ENCODE assay signal across 1 cellular context in the genomic region with DNA sequence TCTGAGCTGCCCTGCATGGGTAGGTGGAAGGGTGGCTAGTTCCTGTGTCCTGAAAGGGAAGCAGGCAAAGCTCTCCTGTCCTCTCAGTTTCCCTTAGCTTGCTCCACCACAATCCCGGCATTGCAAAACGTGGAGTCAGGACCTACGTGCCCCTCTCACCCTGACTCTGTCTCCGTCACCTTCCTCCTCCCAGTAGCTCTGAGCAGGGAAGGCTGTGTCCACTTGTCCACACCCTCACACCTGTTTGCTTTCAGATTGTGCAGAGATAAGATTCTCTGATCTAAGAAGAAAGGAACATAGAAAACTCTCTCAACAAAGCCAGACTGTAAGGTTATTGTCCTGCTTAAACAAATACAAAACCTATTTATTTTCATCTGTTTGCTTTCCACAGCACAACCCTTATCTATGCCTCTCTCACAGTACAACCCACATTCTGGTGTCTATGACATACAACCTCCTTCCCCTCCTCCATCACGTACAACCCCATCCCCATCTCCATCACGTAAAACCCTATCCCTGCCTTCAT.
TF ChIP-seq lines count a peak whose summit lies in the region.

No MANE protein-coding gene starts in this region.

TF ChIP-seq in HepG2, 621 proteins besides CTCF, POLR2A, EP300 and RAD21 (continued from another document and continues in another):
- TF ChIP-seq, protein P1, sequence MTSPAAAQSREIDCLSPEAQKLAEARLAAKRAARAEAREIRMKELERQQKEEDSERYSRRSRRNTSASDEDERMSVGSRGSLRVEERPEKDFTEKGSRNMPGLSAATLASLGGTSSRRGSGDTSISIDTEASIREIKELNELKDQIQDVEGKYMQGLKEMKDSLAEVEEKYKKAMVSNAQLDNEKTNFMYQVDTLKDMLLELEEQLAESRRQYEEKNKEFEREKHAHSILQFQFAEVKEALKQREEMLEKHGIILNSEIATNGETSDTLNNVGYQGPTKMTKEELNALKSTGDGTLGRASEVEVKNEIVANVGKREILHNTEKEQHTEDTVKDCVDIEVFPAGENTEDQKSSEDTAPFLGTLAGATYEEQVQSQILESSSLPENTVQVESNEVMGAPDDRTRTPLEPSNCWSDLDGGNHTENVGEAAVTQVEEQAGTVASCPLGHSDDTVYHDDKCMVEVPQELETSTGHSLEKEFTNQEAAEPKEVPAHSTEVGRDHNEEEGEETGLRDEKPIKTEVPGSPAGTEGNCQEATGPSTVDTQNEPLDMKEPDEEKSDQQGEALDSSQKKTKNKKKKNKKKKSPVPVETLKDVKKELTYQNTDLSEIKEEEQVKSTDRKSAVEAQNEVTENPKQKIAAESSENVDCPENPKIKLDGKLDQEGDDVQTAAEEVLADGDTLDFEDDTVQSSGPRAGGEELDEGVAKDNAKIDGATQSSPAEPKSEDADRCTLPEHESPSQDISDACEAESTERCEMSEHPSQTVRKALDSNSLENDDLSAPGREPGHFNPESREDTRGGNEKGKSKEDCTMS (CRISPR knock-in tag; conservative IDR thresholded peaks at IDR 0.05) = no peak
- TF ChIP-seq, protein P2, sequence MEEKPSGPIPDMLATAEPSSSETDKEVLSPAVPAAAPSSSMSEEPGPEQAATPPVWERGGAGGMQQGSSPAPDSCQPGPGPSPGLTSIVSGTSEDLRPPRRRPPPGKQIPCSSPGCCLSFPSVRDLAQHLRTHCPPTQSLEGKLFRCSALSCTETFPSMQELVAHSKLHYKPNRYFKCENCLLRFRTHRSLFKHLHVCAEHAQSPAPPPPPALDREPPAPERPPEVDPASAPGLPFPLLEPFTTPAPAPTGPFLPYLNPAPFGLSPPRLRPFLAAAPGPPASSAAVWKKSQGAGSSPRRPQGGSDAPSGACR (CRISPR knock-in tag; IDR thresholded peaks at IDR 0.05) = 0 out of 2 replicates have a peak, but pooled peaks have one; percentile 24
- no peak for TF ChIP-seq ZNF562 (CRISPR knock-in tag; IDR thresholded peaks at IDR 0.05; ENCODE audit: borderline replicate concordance)
- TF ChIP-seq, protein P3, sequence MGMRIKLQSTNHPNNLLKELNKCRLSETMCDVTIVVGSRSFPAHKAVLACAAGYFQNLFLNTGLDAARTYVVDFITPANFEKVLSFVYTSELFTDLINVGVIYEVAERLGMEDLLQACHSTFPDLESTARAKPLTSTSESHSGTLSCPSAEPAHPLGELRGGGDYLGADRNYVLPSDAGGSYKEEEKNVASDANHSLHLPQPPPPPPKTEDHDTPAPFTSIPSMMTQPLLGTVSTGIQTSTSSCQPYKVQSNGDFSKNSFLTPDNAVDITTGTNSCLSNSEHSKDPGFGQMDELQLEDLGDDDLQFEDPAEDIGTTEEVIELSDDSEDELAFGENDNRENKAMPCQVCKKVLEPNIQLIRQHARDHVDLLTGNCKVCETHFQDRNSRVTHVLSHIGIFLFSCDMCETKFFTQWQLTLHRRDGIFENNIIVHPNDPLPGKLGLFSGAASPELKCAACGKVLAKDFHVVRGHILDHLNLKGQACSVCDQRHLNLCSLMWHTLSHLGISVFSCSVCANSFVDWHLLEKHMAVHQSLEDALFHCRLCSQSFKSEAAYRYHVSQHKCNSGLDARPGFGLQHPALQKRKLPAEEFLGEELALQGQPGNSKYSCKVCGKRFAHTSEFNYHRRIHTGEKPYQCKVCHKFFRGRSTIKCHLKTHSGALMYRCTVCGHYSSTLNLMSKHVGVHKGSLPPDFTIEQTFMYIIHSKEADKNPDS (CRISPR knock-in tag; IDR thresholded peaks at IDR 0.05) = no peak
- peak; percentile 80 for TF ChIP-seq ZBTB20 (CRISPR knock-in tag; IDR thresholded peaks at IDR 0.05; ENCODE audit: borderline replicate concordance, low read depth)
- TF ChIP-seq ZNF567 (CRISPR knock-in tag; IDR thresholded peaks at IDR 0.05; ENCODE audit: borderline replicate concordance) = no peak
- no peak for TF ChIP-seq ZNF446 (CRISPR knock-in tag; IDR thresholded peaks at IDR 0.05)
- TF ChIP-seq, protein P4, sequence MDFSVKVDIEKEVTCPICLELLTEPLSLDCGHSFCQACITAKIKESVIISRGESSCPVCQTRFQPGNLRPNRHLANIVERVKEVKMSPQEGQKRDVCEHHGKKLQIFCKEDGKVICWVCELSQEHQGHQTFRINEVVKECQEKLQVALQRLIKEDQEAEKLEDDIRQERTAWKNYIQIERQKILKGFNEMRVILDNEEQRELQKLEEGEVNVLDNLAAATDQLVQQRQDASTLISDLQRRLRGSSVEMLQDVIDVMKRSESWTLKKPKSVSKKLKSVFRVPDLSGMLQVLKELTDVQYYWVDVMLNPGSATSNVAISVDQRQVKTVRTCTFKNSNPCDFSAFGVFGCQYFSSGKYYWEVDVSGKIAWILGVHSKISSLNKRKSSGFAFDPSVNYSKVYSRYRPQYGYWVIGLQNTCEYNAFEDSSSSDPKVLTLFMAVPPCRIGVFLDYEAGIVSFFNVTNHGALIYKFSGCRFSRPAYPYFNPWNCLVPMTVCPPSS (IDR thresholded peaks at IDR 0.05) = no peak
- TF ChIP-seq ZNF720 (CRISPR knock-in tag; IDR thresholded peaks at IDR 0.05) = no peak
- TF ChIP-seq ZNF235 (CRISPR knock-in tag; IDR thresholded peaks at IDR 0.05; ENCODE audit: borderline replicate concordance) = no peak
- TF ChIP-seq ZNF251 (CRISPR knock-in tag; IDR thresholded peaks at IDR 0.05) = no peak
- TF ChIP-seq, protein P5, sequence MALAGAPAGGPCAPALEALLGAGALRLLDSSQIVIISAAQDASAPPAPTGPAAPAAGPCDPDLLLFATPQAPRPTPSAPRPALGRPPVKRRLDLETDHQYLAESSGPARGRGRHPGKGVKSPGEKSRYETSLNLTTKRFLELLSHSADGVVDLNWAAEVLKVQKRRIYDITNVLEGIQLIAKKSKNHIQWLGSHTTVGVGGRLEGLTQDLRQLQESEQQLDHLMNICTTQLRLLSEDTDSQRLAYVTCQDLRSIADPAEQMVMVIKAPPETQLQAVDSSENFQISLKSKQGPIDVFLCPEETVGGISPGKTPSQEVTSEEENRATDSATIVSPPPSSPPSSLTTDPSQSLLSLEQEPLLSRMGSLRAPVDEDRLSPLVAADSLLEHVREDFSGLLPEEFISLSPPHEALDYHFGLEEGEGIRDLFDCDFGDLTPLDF (CRISPR knock-in tag; IDR thresholded peaks at IDR 0.05) = no peak
- no peak; the same call in 1 of the 2 replicates for TF ChIP-seq TOE1 (CRISPR knock-in tag; IDR thresholded peaks at IDR 0.05)
- no peak for TF ChIP-seq ZNF282 (IDR thresholded peaks at IDR 0.05; ENCODE audit: partially characterized antibody)
- no peak for TF ChIP-seq ZNF3 (CRISPR knock-in tag; IDR thresholded peaks at IDR 0.05)
- TF ChIP-seq ZNF713 (CRISPR knock-in tag; IDR thresholded peaks at IDR 0.05) = no peak
- 0 out of 2 replicates have a peak, but pooled peaks have one; percentile 61 for TF ChIP-seq ZNF747 (CRISPR knock-in tag; IDR thresholded peaks at IDR 0.05; ENCODE audit: borderline replicate concordance)
- no peak for TF ChIP-seq ZNF891 (CRISPR knock-in tag; IDR thresholded peaks at IDR 0.05)
- TF ChIP-seq MXD4 (CRISPR knock-in tag; IDR thresholded peaks at IDR 0.05) = 0 out of 2 replicates have a peak, but pooled peaks have one; percentile 30
- TF ChIP-seq CC2D1A (CRISPR knock-in tag; IDR thresholded peaks at IDR 0.05) = no peak
- no peak for TF ChIP-seq RORA (CRISPR knock-in tag; IDR thresholded peaks at IDR 0.05)
- TF ChIP-seq, protein P6, sequence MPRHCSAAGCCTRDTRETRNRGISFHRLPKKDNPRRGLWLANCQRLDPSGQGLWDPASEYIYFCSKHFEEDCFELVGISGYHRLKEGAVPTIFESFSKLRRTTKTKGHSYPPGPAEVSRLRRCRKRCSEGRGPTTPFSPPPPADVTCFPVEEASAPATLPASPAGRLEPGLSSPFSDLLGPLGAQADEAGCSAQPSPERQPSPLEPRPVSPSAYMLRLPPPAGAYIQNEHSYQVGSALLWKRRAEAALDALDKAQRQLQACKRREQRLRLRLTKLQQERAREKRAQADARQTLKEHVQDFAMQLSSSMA (CRISPR knock-in tag; IDR thresholded peaks at IDR 0.05) = no peak
- TF ChIP-seq, protein P7, sequence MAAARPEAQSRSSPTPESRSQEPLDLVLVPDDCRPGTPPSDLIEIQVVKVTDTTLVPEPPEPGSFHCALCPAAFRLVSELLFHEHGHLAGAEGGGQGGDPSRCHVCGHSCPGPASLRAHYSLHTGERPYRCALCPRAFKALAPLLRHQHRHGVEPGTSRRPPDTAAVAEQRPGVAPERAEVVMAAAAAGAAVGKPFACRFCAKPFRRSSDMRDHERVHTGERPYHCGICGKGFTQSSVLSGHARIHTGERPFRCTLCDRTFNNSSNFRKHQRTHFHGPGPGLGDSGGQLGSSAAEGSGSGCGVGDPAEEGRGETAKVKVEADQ (CRISPR knock-in tag; IDR thresholded peaks at IDR 0.05; ENCODE audit: borderline replicate concordance) = peak; percentile 39; the same call in 1 of the 2 replicates
- TF ChIP-seq SOX5 (CRISPR knock-in tag; IDR thresholded peaks at IDR 0.05; ENCODE audit: borderline replicate concordance) = peak; percentile 100
- TF ChIP-seq POLR2G (IDR thresholded peaks at IDR 0.05; ENCODE audit: low read depth, low read length) = peak; percentile 40; the same call in 1 of the 2 replicates
- TF ChIP-seq ZNF761 (CRISPR knock-in tag; conservative IDR thresholded peaks at IDR 0.05) = no peak
- TF ChIP-seq THAP11 (CRISPR knock-in tag; IDR thresholded peaks at IDR 0.05) = peak; percentile 78
- TF ChIP-seq, protein P8, sequence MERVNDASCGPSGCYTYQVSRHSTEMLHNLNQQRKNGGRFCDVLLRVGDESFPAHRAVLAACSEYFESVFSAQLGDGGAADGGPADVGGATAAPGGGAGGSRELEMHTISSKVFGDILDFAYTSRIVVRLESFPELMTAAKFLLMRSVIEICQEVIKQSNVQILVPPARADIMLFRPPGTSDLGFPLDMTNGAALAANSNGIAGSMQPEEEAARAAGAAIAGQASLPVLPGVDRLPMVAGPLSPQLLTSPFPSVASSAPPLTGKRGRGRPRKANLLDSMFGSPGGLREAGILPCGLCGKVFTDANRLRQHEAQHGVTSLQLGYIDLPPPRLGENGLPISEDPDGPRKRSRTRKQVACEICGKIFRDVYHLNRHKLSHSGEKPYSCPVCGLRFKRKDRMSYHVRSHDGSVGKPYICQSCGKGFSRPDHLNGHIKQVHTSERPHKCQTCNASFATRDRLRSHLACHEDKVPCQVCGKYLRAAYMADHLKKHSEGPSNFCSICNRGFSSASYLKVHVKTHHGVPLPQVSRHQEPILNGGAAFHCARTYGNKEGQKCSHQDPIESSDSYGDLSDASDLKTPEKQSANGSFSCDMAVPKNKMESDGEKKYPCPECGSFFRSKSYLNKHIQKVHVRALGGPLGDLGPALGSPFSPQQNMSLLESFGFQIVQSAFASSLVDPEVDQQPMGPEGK (CRISPR knock-in tag; IDR thresholded peaks at IDR 0.05) = peak; percentile 55; the same call in 1 of the 2 replicates
- TF ChIP-seq MIXL1 (CRISPR knock-in tag; IDR thresholded peaks at IDR 0.05) = peak; percentile 90
- peak; percentile 28; the same call in 1 of the 2 replicates for TF ChIP-seq ARNTL (CRISPR knock-in tag; IDR thresholded peaks at IDR 0.05)
- no peak for TF ChIP-seq ZMAT3 (CRISPR knock-in tag; conservative IDR thresholded peaks at IDR 0.05)
- TF ChIP-seq ARNT2 (CRISPR knock-in tag; IDR thresholded peaks at IDR 0.05; ENCODE audit: low read depth) = peak; percentile 83; the same call in 1 of the 2 replicates
- no peak for TF ChIP-seq SMAD1 (CRISPR knock-in tag; IDR thresholded peaks at IDR 0.05; ENCODE audit: borderline replicate concordance, low read depth)
- no peak for TF ChIP-seq TOPORS (CRISPR knock-in tag; IDR thresholded peaks at IDR 0.05)
- TF ChIP-seq SUZ12 (IDR thresholded peaks at IDR 0.05; ENCODE audit: low read depth, low read length) = no peak
- no peak for TF ChIP-seq TMF1 (CRISPR knock-in tag; IDR thresholded peaks at IDR 0.05; ENCODE audit: low read depth)
- TF ChIP-seq ZNF343 (CRISPR knock-in tag; IDR thresholded peaks at IDR 0.05) = no peak
- TF ChIP-seq, protein P9, sequence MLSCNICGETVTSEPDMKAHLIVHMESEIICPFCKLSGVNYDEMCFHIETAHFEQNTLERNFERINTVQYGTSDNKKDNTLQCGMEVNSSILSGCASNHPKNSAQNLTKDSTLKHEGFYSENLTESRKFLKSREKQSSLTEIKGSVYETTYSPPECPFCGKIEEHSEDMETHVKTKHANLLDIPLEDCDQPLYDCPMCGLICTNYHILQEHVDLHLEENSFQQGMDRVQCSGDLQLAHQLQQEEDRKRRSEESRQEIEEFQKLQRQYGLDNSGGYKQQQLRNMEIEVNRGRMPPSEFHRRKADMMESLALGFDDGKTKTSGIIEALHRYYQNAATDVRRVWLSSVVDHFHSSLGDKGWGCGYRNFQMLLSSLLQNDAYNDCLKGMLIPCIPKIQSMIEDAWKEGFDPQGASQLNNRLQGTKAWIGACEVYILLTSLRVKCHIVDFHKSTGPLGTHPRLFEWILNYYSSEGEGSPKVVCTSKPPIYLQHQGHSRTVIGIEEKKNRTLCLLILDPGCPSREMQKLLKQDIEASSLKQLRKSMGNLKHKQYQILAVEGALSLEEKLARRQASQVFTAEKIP (CRISPR knock-in tag; IDR thresholded peaks at IDR 0.05; ENCODE audit: borderline replicate concordance) = no peak
- TF ChIP-seq KDM3A (CRISPR knock-in tag; IDR thresholded peaks at IDR 0.05; ENCODE audit: low read depth) = peak; percentile 46; the same call in 1 of the 2 replicates
- no peak for TF ChIP-seq SRSF9 (IDR thresholded peaks at IDR 0.05; ENCODE audit: borderline replicate concordance, insufficient read depth, low read depth, low read length, poor library complexity, severe bottlenecking)
- no peak for TF ChIP-seq JARID2 (CRISPR knock-in tag; IDR thresholded peaks at IDR 0.05; ENCODE audit: insufficient replicate concordance)
- no peak for TF ChIP-seq IRX3 (CRISPR knock-in tag; IDR thresholded peaks at IDR 0.05; ENCODE audit: borderline replicate concordance, low read depth)
- peak; percentile 90 for TF ChIP-seq ERF (CRISPR knock-in tag; IDR thresholded peaks at IDR 0.05)
- 0 out of 3 replicates have a peak, but pooled peaks have one; percentile 41 for TF ChIP-seq MXI1 (IDR thresholded peaks at IDR 0.05; ENCODE audit: borderline replicate concordance, low read depth, low read length)
- TF ChIP-seq, protein P10, sequence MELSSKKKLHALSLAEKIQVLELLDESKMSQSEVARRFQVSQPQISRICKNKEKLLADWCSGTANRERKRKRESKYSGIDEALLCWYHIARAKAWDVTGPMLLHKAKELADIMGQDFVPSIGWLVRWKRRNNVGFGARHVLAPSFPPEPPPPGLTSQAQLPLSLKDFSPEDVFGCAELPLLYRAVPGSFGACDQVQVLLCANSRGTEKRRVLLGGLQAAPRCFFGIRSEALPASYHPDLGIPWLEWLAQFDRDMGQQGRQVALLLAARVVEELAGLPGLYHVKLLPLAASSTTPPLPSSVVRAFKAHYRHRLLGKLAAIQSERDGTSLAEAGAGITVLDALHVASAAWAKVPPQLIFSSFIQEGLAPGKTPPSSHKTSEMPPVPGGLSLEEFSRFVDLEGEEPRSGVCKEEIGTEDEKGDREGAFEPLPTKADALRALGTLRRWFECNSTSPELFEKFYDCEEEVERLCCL (CRISPR knock-in tag; IDR thresholded peaks at IDR 0.05; ENCODE audit: borderline replicate concordance) = no peak
- TF ChIP-seq, protein P11, sequence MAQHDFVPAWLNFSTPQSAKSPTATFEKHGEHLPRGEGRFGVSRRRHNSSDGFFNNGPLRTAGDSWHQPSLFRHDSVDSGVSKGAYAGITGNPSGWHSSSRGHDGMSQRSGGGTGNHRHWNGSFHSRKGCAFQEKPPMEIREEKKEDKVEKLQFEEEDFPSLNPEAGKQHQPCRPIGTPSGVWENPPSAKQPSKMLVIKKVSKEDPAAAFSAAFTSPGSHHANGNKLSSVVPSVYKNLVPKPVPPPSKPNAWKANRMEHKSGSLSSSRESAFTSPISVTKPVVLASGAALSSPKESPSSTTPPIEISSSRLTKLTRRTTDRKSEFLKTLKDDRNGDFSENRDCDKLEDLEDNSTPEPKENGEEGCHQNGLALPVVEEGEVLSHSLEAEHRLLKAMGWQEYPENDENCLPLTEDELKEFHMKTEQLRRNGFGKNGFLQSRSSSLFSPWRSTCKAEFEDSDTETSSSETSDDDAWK (CRISPR knock-in tag; IDR thresholded peaks at IDR 0.05) = no peak
- TF ChIP-seq ATRX (CRISPR knock-in tag; IDR thresholded peaks at IDR 0.05; ENCODE audit: borderline replicate concordance) = no peak
- no peak for TF ChIP-seq ZNF484 (CRISPR knock-in tag; IDR thresholded peaks at IDR 0.05; ENCODE audit: borderline replicate concordance, low read depth)
- TF ChIP-seq ZNF550 (CRISPR knock-in tag; IDR thresholded peaks at IDR 0.05; ENCODE audit: borderline replicate concordance) = no peak
